ENCODE assay signal across 23 cellular contexts in genomic region chr5:108487951-108488350, GRCh38.
"Had no signal": no experiment of that assay in that cellular context is flagged by ENCODE, and none has a peak within 500 bp of the region (broad histone marks: within the 10 kb centered on the region; RNA-seq: fewer than 3 reads in every experiment).

No MANE protein-coding gene starts in this region.

- ATAC-seq: natural killer cell; right lobe of liver; stimulated activated naive CD8-positive, alpha-beta T cell treated with anti-CD3 and anti-CD28 coated beads, Interleukin-15, amount 100 ng/mL, for 72 hours had no signal

- H3K4me1 ChIP-seq: colonic mucosa, esophagus muscularis mucosa, parathyroid adenoma, right lobe of liver, thyroid gland had no signal

- H3K79me2 ChIP-seq: parathyroid adenoma had no signal

- H2AFZ ChIP-seq: parathyroid adenoma had no signal

- H3K36me3 ChIP-seq: colonic mucosa, esophagus muscularis mucosa, neutrophil, right lobe of liver, thyroid gland had no signal

- DNase-seq: colonic mucosa; effector CD8-positive, alpha-beta T cell; endodermal cell; hypothalamus; immature natural killer cell; islet precursor cell; kidney glomerular epithelial cell; natural killer cell; right lobe of liver; stimulated activated CD4-positive, alpha-beta T cell treated with anti-CD3 and anti-CD28 coated beads, Interleukin-12 subunit alpha, Interleukin-12 subunit beta, amount 100 ng/mL, for 4 hours; stimulated activated CD4-positive, alpha-beta T cell treated with anti-CD3 and anti-CD28 coated beads, Interleukin-1b, Interleukin-23, amount 100 ng/mL, for 48 hours; stimulated activated CD4-positive, alpha-beta T cell treated with anti-CD3 and anti-CD28 coated beads, Interleukin-4, amount 100 ng/mL, for 1 hour; stimulated activated CD8-positive, alpha-beta memory T cell treated with anti-CD3 and anti-CD28 coated beads, Interleukin-4, amount 100 ng/mL, for 48 hours; stimulated activated naive CD4-positive, alpha-beta T cell; stimulated activated naive CD8-positive, alpha-beta T cell treated with anti-CD3 and anti-CD28 coated beads, Interleukin-15, amount 100 ng/mL, for 72 hours; thyroid gland had no signal

- H3K9ac ChIP-seq: parathyroid adenoma had no signal

- FAIRE-seq: endothelial cell of umbilical vein, frontal cortex had no signal

- H3K4me2 ChIP-seq: smooth muscle cell had no signal

- H3K27ac ChIP-seq: colonic mucosa, esophagus muscularis mucosa, neutrophil, parathyroid adenoma, right lobe of liver, thyroid gland had no signal

- H3K27me3 ChIP-seq: colonic mucosa, esophagus muscularis mucosa, neutrophil, right lobe of liver, thyroid gland had no signal

- H3K4me3 ChIP-seq: colonic mucosa, esophagus muscularis mucosa, lung, right lobe of liver, smooth muscle cell, thyroid gland had no signal

- H3K9me3 ChIP-seq: colonic mucosa, neutrophil, right lobe of liver, thyroid gland had no signal
